Comparison of ENCODE assay signal across 1 cellular context in the genomic region with DNA sequence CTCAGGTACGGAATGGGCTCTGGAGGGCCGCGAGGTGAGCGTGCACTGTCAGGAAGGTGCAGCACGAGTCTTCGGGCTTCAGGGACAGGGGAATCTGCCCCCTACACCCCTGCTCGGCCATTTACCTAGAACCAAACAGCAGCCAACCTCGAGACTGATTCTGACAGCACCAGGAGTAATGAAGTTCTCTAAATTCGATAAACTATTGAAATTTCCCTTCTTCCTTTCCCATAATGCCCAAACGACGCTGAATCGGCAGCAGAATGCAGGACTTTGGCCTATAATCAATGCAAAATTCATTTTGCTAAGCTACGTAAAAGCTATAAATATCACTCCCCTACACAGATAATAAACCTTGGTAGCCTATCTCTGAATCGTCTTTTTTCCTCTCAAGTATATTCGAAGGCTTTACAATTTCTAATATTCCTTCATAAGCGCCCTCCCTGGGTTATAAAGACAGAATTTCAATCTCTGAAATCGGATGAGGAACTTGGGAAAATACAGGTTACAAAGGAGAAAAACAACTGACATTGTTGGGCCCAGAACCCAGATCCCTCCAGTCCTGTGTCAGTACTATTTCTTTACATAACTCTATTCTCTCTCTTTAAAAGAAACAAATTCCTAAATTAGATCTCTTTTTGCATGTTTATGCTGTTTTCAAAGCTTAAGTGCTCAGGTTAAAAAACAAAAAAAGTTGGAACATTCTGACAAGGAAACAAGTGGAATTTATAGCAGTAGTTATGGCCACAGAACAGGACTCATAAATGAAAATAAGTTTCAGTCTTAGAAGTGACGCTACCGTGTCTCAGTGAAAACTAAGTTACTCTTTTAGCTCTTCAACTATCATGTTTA.
TF ChIP-seq lines count a peak whose summit lies in the region.

No MANE protein-coding gene starts in this region.

TF ChIP-seq in HepG2, 621 proteins besides CTCF, POLR2A, EP300 and RAD21 (continued from another document):
- TF ChIP-seq, protein P1, sequence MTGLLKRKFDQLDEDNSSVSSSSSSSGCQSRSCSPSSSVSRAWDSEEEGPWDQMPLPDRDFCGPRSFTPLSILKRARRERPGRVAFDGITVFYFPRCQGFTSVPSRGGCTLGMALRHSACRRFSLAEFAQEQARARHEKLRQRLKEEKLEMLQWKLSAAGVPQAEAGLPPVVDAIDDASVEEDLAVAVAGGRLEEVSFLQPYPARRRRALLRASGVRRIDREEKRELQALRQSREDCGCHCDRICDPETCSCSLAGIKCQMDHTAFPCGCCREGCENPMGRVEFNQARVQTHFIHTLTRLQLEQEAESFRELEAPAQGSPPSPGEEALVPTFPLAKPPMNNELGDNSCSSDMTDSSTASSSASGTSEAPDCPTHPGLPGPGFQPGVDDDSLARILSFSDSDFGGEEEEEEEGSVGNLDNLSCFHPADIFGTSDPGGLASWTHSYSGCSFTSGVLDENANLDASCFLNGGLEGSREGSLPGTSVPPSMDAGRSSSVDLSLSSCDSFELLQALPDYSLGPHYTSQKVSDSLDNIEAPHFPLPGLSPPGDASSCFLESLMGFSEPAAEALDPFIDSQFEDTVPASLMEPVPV (CRISPR knock-in tag; IDR thresholded peaks at IDR 0.05), result peak; percentile 7; the same call in 1 of the 2 replicates
- TF ChIP-seq KLF11 (CRISPR knock-in tag; IDR thresholded peaks at IDR 0.05) (0 out of 2 replicates have a peak, but pooled peaks have one; percentile 7), PHF21A (CRISPR knock-in tag; IDR thresholded peaks at IDR 0.05) (peak; percentile 40; the same call in 1 of the 2 replicates), ZNF790 (CRISPR knock-in tag; IDR thresholded peaks at IDR 0.05; ENCODE audit: borderline replicate concordance) (no peak), SIN3A (IDR thresholded peaks at IDR 0.05; ENCODE audit: borderline replicate concordance, low read depth, low read length) (0 out of 2 replicates have a peak, but pooled peaks have one; percentile 51), ZNF256 (CRISPR knock-in tag; conservative IDR thresholded peaks at IDR 0.05) (no peak), SMYD3 (CRISPR knock-in tag; IDR thresholded peaks at IDR 0.05) (peak; percentile 71; the same call in 1 of the 2 replicates), ZSCAN25 (CRISPR knock-in tag; IDR thresholded peaks at IDR 0.05) (peak; percentile 87; the same call in 1 of the 2 replicates), SMAD9 (CRISPR knock-in tag; IDR thresholded peaks at IDR 0.05) (no peak), RARA (CRISPR knock-in tag; IDR thresholded peaks at IDR 0.05) (0 out of 2 replicates have a peak, but pooled peaks have one; percentile 7), ZNF138 (CRISPR knock-in tag; IDR thresholded peaks at IDR 0.05; ENCODE audit: low read depth) (no peak), PHF5A (CRISPR knock-in tag; IDR thresholded peaks at IDR 0.05; ENCODE audit: low read depth, unreplicated experiment) (no peak), GATAD2A (CRISPR knock-in tag; IDR thresholded peaks at IDR 0.05) (0 out of 2 replicates have a peak, but pooled peaks have one; percentile 16), HOXD1 (CRISPR knock-in tag; IDR thresholded peaks at IDR 0.05) (0 out of 2 replicates have a peak, but pooled peaks have one; percentile 23), ATRX (CRISPR knock-in tag; IDR thresholded peaks at IDR 0.05; ENCODE audit: borderline replicate concordance) (no peak), ZSCAN20 (CRISPR knock-in tag; IDR thresholded peaks at IDR 0.05; ENCODE audit: borderline replicate concordance) (no peak), TBP (CRISPR knock-in tag; IDR thresholded peaks at IDR 0.05) (no peak), FOXA3 (CRISPR knock-in tag; IDR thresholded peaks at IDR 0.05) (no peak), JARID2 (CRISPR knock-in tag; IDR thresholded peaks at IDR 0.05; ENCODE audit: insufficient replicate concordance) (no peak), ZNF564 (CRISPR knock-in tag; IDR thresholded peaks at IDR 0.05) (0 out of 2 replicates have a peak, but pooled peaks have one; percentile 2), MED1 (CRISPR knock-in tag; IDR thresholded peaks at IDR 0.05) (no peak), KAT7 (CRISPR knock-in tag; IDR thresholded peaks at IDR 0.05; ENCODE audit: borderline replicate concordance) (0 out of 2 replicates have a peak, but pooled peaks have one; percentile 1), MTF1 (CRISPR knock-in tag; IDR thresholded peaks at IDR 0.05) (no peak), ZNF614 (CRISPR knock-in tag; IDR thresholded peaks at IDR 0.05; ENCODE audit: borderline replicate concordance) (0 out of 2 replicates have a peak, but pooled peaks have one; percentile 12), ZNF264 (CRISPR knock-in tag; IDR thresholded peaks at IDR 0.05) (no peak), ZFP82 (CRISPR knock-in tag; IDR thresholded peaks at IDR 0.05; ENCODE audit: borderline replicate concordance) (no peak), NR1H2 (CRISPR knock-in tag; IDR thresholded peaks at IDR 0.05; ENCODE audit: borderline replicate concordance, low read depth) (no peak), NFATC3 (CRISPR knock-in tag; IDR thresholded peaks at IDR 0.05) (peak; percentile 46; the same call in 1 of the 2 replicates), CENPX (CRISPR knock-in tag; IDR thresholded peaks at IDR 0.05) (no peak), ZNF121 (CRISPR knock-in tag; IDR thresholded peaks at IDR 0.05) (peak; percentile 77), ZEB1 (IDR thresholded peaks at IDR 0.05; ENCODE audit: insufficient replicate concordance, low read depth) (peak; percentile 92), ZNF430 (CRISPR knock-in tag; IDR thresholded peaks at IDR 0.05) (0 out of 2 replicates have a peak, but pooled peaks have one; percentile 53)
- TF ChIP-seq, protein P2, sequence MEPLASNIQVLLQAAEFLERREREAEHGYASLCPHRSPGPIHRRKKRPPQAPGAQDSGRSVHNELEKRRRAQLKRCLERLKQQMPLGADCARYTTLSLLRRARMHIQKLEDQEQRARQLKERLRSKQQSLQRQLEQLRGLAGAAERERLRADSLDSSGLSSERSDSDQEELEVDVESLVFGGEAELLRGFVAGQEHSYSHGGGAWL (CRISPR knock-in tag; IDR thresholded peaks at IDR 0.05), result no peak
- TF ChIP-seq, protein P3, sequence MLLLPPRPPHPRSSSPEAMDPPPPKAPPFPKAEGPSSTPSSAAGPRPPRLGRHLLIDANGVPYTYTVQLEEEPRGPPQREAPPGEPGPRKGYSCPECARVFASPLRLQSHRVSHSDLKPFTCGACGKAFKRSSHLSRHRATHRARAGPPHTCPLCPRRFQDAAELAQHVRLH (CRISPR knock-in tag; IDR thresholded peaks at IDR 0.05; ENCODE audit: borderline replicate concordance, low read depth), result 0 out of 2 replicates have a peak, but pooled peaks have one; percentile 6
- TF ChIP-seq, protein P4, sequence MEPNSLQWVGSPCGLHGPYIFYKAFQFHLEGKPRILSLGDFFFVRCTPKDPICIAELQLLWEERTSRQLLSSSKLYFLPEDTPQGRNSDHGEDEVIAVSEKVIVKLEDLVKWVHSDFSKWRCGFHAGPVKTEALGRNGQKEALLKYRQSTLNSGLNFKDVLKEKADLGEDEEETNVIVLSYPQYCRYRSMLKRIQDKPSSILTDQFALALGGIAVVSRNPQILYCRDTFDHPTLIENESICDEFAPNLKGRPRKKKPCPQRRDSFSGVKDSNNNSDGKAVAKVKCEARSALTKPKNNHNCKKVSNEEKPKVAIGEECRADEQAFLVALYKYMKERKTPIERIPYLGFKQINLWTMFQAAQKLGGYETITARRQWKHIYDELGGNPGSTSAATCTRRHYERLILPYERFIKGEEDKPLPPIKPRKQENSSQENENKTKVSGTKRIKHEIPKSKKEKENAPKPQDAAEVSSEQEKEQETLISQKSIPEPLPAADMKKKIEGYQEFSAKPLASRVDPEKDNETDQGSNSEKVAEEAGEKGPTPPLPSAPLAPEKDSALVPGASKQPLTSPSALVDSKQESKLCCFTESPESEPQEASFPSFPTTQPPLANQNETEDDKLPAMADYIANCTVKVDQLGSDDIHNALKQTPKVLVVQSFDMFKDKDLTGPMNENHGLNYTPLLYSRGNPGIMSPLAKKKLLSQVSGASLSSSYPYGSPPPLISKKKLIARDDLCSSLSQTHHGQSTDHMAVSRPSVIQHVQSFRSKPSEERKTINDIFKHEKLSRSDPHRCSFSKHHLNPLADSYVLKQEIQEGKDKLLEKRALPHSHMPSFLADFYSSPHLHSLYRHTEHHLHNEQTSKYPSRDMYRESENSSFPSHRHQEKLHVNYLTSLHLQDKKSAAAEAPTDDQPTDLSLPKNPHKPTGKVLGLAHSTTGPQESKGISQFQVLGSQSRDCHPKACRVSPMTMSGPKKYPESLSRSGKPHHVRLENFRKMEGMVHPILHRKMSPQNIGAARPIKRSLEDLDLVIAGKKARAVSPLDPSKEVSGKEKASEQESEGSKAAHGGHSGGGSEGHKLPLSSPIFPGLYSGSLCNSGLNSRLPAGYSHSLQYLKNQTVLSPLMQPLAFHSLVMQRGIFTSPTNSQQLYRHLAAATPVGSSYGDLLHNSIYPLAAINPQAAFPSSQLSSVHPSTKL (CRISPR knock-in tag; IDR thresholded peaks at IDR 0.05), result 0 out of 2 replicates have a peak, but pooled peaks have one; percentile 6
- TF ChIP-seq, protein P5, sequence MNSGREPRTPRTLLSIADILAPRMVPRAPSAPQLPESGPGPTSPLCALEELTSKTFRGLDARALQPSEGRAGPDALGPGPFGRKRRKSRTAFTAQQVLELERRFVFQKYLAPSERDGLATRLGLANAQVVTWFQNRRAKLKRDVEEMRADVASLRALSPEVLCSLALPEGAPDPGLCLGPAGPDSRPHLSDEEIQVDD (CRISPR knock-in tag; IDR thresholded peaks at IDR 0.05; ENCODE audit: borderline replicate concordance), result no peak
- TF ChIP-seq, protein P6, sequence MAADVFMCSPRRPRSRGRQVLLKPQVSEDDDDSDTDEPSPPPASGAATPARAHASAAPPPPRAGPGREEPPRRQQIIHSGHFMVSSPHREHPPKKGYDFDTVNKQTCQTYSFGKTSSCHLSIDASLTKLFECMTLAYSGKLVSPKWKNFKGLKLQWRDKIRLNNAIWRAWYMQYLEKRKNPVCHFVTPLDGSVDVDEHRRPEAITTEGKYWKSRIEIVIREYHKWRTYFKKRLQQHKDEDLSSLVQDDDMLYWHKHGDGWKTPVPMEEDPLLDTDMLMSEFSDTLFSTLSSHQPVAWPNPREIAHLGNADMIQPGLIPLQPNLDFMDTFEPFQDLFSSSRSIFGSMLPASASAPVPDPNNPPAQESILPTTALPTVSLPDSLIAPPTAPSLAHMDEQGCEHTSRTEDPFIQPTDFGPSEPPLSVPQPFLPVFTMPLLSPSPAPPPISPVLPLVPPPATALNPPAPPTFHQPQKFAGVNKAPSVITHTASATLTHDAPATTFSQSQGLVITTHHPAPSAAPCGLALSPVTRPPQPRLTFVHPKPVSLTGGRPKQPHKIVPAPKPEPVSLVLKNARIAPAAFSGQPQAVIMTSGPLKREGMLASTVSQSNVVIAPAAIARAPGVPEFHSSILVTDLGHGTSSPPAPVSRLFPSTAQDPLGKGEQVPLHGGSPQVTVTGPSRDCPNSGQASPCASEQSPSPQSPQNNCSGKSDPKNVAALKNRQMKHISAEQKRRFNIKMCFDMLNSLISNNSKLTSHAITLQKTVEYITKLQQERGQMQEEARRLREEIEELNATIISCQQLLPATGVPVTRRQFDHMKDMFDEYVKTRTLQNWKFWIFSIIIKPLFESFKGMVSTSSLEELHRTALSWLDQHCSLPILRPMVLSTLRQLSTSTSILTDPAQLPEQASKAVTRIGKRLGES (CRISPR knock-in tag; IDR thresholded peaks at IDR 0.05; ENCODE audit: borderline replicate concordance), result no peak
- TF ChIP-seq, protein P7, sequence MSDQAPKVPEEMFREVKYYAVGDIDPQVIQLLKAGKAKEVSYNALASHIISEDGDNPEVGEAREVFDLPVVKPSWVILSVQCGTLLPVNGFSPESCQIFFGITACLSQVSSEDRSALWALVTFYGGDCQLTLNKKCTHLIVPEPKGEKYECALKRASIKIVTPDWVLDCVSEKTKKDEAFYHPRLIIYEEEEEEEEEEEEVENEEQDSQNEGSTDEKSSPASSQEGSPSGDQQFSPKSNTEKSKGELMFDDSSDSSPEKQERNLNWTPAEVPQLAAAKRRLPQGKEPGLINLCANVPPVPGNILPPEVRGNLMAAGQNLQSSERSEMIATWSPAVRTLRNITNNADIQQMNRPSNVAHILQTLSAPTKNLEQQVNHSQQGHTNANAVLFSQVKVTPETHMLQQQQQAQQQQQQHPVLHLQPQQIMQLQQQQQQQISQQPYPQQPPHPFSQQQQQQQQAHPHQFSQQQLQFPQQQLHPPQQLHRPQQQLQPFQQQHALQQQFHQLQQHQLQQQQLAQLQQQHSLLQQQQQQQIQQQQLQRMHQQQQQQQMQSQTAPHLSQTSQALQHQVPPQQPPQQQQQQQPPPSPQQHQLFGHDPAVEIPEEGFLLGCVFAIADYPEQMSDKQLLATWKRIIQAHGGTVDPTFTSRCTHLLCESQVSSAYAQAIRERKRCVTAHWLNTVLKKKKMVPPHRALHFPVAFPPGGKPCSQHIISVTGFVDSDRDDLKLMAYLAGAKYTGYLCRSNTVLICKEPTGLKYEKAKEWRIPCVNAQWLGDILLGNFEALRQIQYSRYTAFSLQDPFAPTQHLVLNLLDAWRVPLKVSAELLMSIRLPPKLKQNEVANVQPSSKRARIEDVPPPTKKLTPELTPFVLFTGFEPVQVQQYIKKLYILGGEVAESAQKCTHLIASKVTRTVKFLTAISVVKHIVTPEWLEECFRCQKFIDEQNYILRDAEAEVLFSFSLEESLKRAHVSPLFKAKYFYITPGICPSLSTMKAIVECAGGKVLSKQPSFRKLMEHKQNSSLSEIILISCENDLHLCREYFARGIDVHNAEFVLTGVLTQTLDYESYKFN (CRISPR knock-in tag; conservative IDR thresholded peaks at IDR 0.05), result 0 out of 2 replicates have a peak, but pooled peaks have one; percentile 4
- TF ChIP-seq, protein P8, sequence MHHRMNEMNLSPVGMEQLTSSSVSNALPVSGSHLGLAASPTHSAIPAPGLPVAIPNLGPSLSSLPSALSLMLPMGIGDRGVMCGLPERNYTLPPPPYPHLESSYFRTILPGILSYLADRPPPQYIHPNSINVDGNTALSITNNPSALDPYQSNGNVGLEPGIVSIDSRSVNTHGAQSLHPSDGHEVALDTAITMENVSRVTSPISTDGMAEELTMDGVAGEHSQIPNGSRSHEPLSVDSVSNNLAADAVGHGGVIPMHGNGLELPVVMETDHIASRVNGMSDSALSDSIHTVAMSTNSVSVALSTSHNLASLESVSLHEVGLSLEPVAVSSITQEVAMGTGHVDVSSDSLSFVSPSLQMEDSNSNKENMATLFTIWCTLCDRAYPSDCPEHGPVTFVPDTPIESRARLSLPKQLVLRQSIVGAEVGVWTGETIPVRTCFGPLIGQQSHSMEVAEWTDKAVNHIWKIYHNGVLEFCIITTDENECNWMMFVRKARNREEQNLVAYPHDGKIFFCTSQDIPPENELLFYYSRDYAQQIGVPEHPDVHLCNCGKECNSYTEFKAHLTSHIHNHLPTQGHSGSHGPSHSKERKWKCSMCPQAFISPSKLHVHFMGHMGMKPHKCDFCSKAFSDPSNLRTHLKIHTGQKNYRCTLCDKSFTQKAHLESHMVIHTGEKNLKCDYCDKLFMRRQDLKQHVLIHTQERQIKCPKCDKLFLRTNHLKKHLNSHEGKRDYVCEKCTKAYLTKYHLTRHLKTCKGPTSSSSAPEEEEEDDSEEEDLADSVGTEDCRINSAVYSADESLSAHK (CRISPR knock-in tag; IDR thresholded peaks at IDR 0.05; ENCODE audit: borderline replicate concordance), result 0 out of 2 replicates have a peak, but pooled peaks have one; percentile 29
- TF ChIP-seq, protein P9, sequence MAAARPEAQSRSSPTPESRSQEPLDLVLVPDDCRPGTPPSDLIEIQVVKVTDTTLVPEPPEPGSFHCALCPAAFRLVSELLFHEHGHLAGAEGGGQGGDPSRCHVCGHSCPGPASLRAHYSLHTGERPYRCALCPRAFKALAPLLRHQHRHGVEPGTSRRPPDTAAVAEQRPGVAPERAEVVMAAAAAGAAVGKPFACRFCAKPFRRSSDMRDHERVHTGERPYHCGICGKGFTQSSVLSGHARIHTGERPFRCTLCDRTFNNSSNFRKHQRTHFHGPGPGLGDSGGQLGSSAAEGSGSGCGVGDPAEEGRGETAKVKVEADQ (CRISPR knock-in tag; IDR thresholded peaks at IDR 0.05; ENCODE audit: borderline replicate concordance), result 0 out of 2 replicates have a peak, but pooled peaks have one; percentile 5
